ENCODE assay signal across 7 cellular contexts in genomic region chr6:73519943-73520687, GRCh38. TPM values are rescaled to one million over a fixed set of nuclear protein-coding genes. Genes with fewer than 3 reads are reported as not detected.
A peak's percentile ranks its signal among the peaks of the same experiment; 100 is the strongest.
DNase-seq lines count a peak whose midpoint lies in the region; ATAC-seq and TF ChIP-seq lines count a peak whose summit lies in the region.

No MANE protein-coding gene starts in this region.

- H3K9ac ChIP-seq in skeletal muscle tissue (ENCODE audit: low read depth in 1 of 3, low read length in 3 of 3): peak overlapping the region; percentile 90 to 96 (median 95)

- H3K9me3 ChIP-seq in breast epithelium (no peaks in the 10 kb centered on the region), skeletal muscle tissue (ENCODE audit: control insufficient read depth in 3 of 3, low read length in 3 of 3) (no peaks in the 10 kb centered on the region)

- ATAC-seq in HG02840 (IDR thresholded peaks at IDR 0.05; ENCODE audit: low FRiP score, unreplicated experiment): no peak

- H3K36me3 ChIP-seq in breast epithelium (no peaks in the 10 kb centered on the region), skeletal muscle tissue (ENCODE audit: control insufficient read depth in 3 of 3, insufficient read depth in 3 of 3, low read length in 3 of 3) (peaks cover 14 to 21% (median 18%) of the 10 kb centered on the region in 3 donors)

- H3K27ac ChIP-seq in breast epithelium: peak overlapping the region; percentile 99 to 100
- H3K27ac ChIP-seq in skeletal muscle tissue (ENCODE audit: low read depth, low read length): peak overlapping the region; percentile 97

- DNase-seq in GM13977 (ENCODE audit: low spot score): peak; percentile 55
- DNase-seq in MV-4-11 (lab: John Stamatoyannopoulos, UW): peak; percentile 47
- DNase-seq in breast epithelium (ENCODE audit: low spot score in 2 of 2): peak; percentile 68 to 73
- peak; percentile 31 for DNase-seq in iPS-NIHi11 (ENCODE audit: low spot score)

- TF ChIP-seq CTCF in GM13977 (IDR thresholded peaks at IDR 0.05; ENCODE audit: extremely low read depth, insufficient read depth, missing control alignments) (no peak), WI38 (IDR thresholded peaks at IDR 0.05; ENCODE audit: low read depth, low read length) (no peak), breast epithelium (IDR thresholded peaks at IDR 0.05) (peak in 1 of 3 donors; percentile 9)

- no peak for TF ChIP-seq POLR2A in breast epithelium (IDR thresholded peaks at IDR 0.05)

- H3K4me3 ChIP-seq in WI38 (ENCODE audit: low read depth, low read length) (peak overlapping the region; percentile 99), breast epithelium (peak overlapping the region; percentile 91 to 98 (median 92)), skeletal muscle tissue (ENCODE audit: low read length in 3 of 3) (peak overlapping the region; percentile 81 to 88 (median 87))

- H3K27me3 ChIP-seq in breast epithelium (no peaks in the 10 kb centered on the region), skeletal muscle tissue (ENCODE audit: control insufficient read depth in 3 of 3, insufficient read depth in 3 of 3, low read length in 3 of 3) (peaks cover 0 to 24% (median 21%) of the 10 kb centered on the region in 3 donors)

- H3K4me1 ChIP-seq in breast epithelium (no peaks in the 10 kb centered on the region), skeletal muscle tissue (ENCODE audit: control insufficient read depth in 3 of 3, insufficient read depth in 3 of 3, low read length in 3 of 3) (peaks cover 15 to 20% (median 18%) of the 10 kb centered on the region in 3 donors)

- in situ Hi-C loops in GM13977 (cut with MboI; ENCODE audit: low pct_unique_long_range_greater_than_20kb, low sequenced_read_pairs, unreplicated experiment): loop anchor here (10.0 kb wide), 2 partner anchors 55 to 95 kb away; no protein-coding TSS in a partner anchor

- intact Hi-C loops in breast epithelium (cut with DNase I; ENCODE audit: low total_unique reads): no loop called here

RNA-seq across cellular contexts. Expression of gene EEF1A1, which starts 0.7 kb away (rescaled TPM):
- total RNA-seq in breast epithelium (over 10,000 TPM; 12,629 to 16,405 (median 13,038) TPM), skeletal muscle tissue (25,587 TPM)

RNA-seq across cellular contexts. Expression of gene MTO1, which starts 58.6 kb away (rescaled TPM):
- total RNA-seq in breast epithelium (10 to 100 TPM; 17.4 to 40.8 (median 34.4) TPM), skeletal muscle tissue (25.6 TPM)
